Comparison of ENCODE assay signal across 24 cellular contexts in genomic region chr15:74413350-74414080, GRCh38. TPM values are rescaled to one million over a fixed set of nuclear protein-coding genes. Genes with fewer than 3 reads are reported as not detected.
DNase-seq lines count a peak whose midpoint lies in the region; ATAC-seq and TF ChIP-seq lines count a peak whose summit lies in the region.
"Had no signal": no experiment of that assay in that cellular context is flagged by ENCODE, and none has a peak within 500 bp of the region (broad histone marks: within the 10 kb centered on the region; RNA-seq: fewer than 3 reads in every experiment).

No MANE protein-coding gene starts in this region.

- no peak overlapping the region for H2AFZ ChIP-seq in osteoblast (ENCODE audit: low read length)
- H2AFZ ChIP-seq: GM23248 had no signal

- no peak for DNase-seq in HFFc6
- DNase-seq in osteoblast (ENCODE audit: insufficient read length, low spot score, missing footprints): no peak
- no peak for DNase-seq in NCI-H345 treated with DMSO at 0.1 percent for 48 hours (lab: John Stamatoyannopoulos, UW; ENCODE audit: unreplicated experiment)
- DNase-seq in mesenteric fat pad (ENCODE audit: low spot score): no peak
- DNase-seq: activated CD4-positive, alpha-beta T cell treated with anti-CD3 and anti-CD28 coated beads, Interleukin-2, amount 50 U/mL, for 4 hours; activated T-cell treated with anti-CD3 and anti-CD28 coated beads, Interleukin-2, amount 50 U/mL, for 48 hours; brain microvascular endothelial cell; DMS153; GDM1; GM23248; heart right ventricle; left lung; MV-4-11; NCI-H187; NCI-H2227 treated with DMSO at 0.1 percent for 48 hours; NCI-H82; OCI-M1; SHP77 treated with DMSO at 0.1 percent for 48 hours had no signal

- no peaks in the 10 kb centered on the region for H3K9me3 ChIP-seq in BLaER1 treated with 17β-estradiol and CSF1 and Interleukin-3, amounts not matched to agents 10 nM and 100 nM (replicated peaks in 1 of 11)
- H3K9me3 ChIP-seq in osteoblast (ENCODE audit: low read depth, low read length): no peaks in the 10 kb centered on the region
- H3K9me3 ChIP-seq: heart right ventricle, left lung, thoracic aorta had no signal

- H4K20me1 ChIP-seq in BLaER1 treated with 17β-estradiol and CSF1 and Interleukin-3, amounts not matched to agents 10 nM and 100 nM: peaks cover 0 to 26% (median 0%) of the 10 kb centered on the region in 11 experiments; a peak in 9 of 22 replicates
- H4K20me1 ChIP-seq in osteoblast (ENCODE audit: insufficient read depth, low read length): peaks cover 24% of the 10 kb centered on the region

- H3K27ac ChIP-seq in BLaER1 treated with 17β-estradiol and CSF1 and Interleukin-3, amounts not matched to agents 10 nM and 100 nM: peak overlapping the region in 8 of 11 experiments; percentile 73 to 86 (median 76); a peak in 13 of 22 replicates
- H3K27ac ChIP-seq in angular gyrus (ENCODE audit: low read depth, low read length) (peak overlapping the region; percentile 87), osteoblast (ENCODE audit: low read depth, low read length) (peak overlapping the region; percentile 46)
- H3K27ac ChIP-seq: brain microvascular endothelial cell, GM23248, heart right ventricle, left lung, thoracic aorta had no signal

- H3K9me3 Mint-ChIP-seq in HFFc6: no peaks in the 10 kb centered on the region

- no peak overlapping the region for H3K9ac ChIP-seq in BLaER1 treated with 17β-estradiol and CSF1 and Interleukin-3, amounts not matched to agents 10 nM and 100 nM

- TF ChIP-seq CTCF in HFFc6 (IDR thresholded peaks at IDR 0.05) (no peak), osteoblast (IDR thresholded peaks at IDR 0.05; ENCODE audit: extremely low read depth, low read depth, low read length) (no peak)

- peaks cover 62% of the 10 kb centered on the region for H3K79me2 ChIP-seq in osteoblast (ENCODE audit: insufficient read depth, low read length)

- peak overlapping the region in 6 of 11 experiments; percentile 78 to 92 (median 83); a peak in 11 of 22 replicates for H3K4me2 ChIP-seq in BLaER1 treated with 17β-estradiol and CSF1 and Interleukin-3, amounts not matched to agents 10 nM and 100 nM
- H3K4me2 ChIP-seq in osteoblast (ENCODE audit: insufficient read depth, low read length): no peak overlapping the region

- H3K4me3 ChIP-seq in BLaER1 treated with 17β-estradiol and CSF1 and Interleukin-3, amounts not matched to agents 10 nM and 100 nM: no peak overlapping the region
- H3K4me3 ChIP-seq in osteoblast (ENCODE audit: insufficient read depth, low read length): no peak overlapping the region
- H3K4me3 ChIP-seq: GM23248, heart right ventricle, K562, left lung, thoracic aorta had no signal

- peaks cover 0 to 87% (median 4%) of the 10 kb centered on the region in 11 experiments; a peak in 10 of 22 replicates for H3K36me3 ChIP-seq in BLaER1 treated with 17β-estradiol and CSF1 and Interleukin-3, amounts not matched to agents 10 nM and 100 nM
- peaks cover 80% of the 10 kb centered on the region for H3K36me3 ChIP-seq in osteoblast (ENCODE audit: insufficient read depth, low read length)
- H3K36me3 ChIP-seq: thoracic aorta had no signal

- H3K27ac Mint-ChIP-seq in HFFc6: peak overlapping the region; percentile 80

- peaks cover 38% of the 10 kb centered on the region for H3K36me3 Mint-ChIP-seq in HFFc6 (ENCODE audit: low read depth)

- peaks cover 8% of the 10 kb centered on the region for H3K27me3 Mint-ChIP-seq in HFFc6 (ENCODE audit: insufficient read depth)

- peaks cover 34 to 78% (median 53%) of the 10 kb centered on the region in 10 experiments for H3K4me1 ChIP-seq in BLaER1 treated with 17β-estradiol and CSF1 and Interleukin-3, amounts not matched to agents 10 nM and 100 nM
- peaks cover 48% of the 10 kb centered on the region for H3K4me1 ChIP-seq in osteoblast (ENCODE audit: insufficient read depth, low read length)

- no peak overlapping the region for H3K4me3 Mint-ChIP-seq in HFFc6

- no peak for ATAC-seq in HG02884 (IDR thresholded peaks at IDR 0.05; ENCODE audit: unreplicated experiment)
- ATAC-seq: heart right ventricle, K562, left lung had no signal

- peaks cover 70% of the 10 kb centered on the region for H3K4me1 Mint-ChIP-seq in HFFc6 (ENCODE audit: low read depth)

- H3K27me3 ChIP-seq in BLaER1 treated with 17β-estradiol and CSF1 and Interleukin-3, amounts not matched to agents 10 nM and 100 nM: no peaks in the 10 kb centered on the region
- H3K27me3 ChIP-seq in osteoblast (ENCODE audit: insufficient read depth, low read length): no peaks in the 10 kb centered on the region
- H3K27me3 ChIP-seq: brain microvascular endothelial cell, heart right ventricle, left lung had no signal

RNA-seq across cellular contexts. Expression of gene SEMA7A, which starts 20.2 kb away (rescaled TPM):
- 100 to 1,000 TPM; 115 to 196 (median 129) TPM for total RNA-seq in HFFc6 (2021; fragmentation: NEBNext Ultra II Directional; extraction: Animal tissue kit (Norgen Biotek cat#: 25700))
- total RNA-seq in osteoblast: 30.4 and 36.2 TPM in 2 replicates
- 2.1 TPM for total RNA-seq in mesenteric fat pad

RNA-seq across cellular contexts. Expression of gene CYP11A1, which starts 46.1 kb away (rescaled TPM):
- under 1 TPM in 4 of 6 experiments, not detected in 2; 0.12 to 0.17 (median 0.14) TPM for total RNA-seq in HFFc6 (2021; fragmentation: NEBNext Ultra II Directional; extraction: Animal tissue kit (Norgen Biotek cat#: 25700))
- total RNA-seq in osteoblast (1.4 and 2.1 TPM in 2 replicates), mesenteric fat pad (1.9 TPM)
- total RNA-seq: T-helper 1 cell treated with Interleukin-12 subunit alpha and Interleukin-12 subunit beta and Interleukin-4 antibody, amounts not matched to agents 30 ng/mL and 1 ng/mL, for 36 hours; thoracic aorta had no signal

RNA-seq across cellular contexts. Expression of gene UBL7, which starts 47.4 kb away (rescaled TPM):
- total RNA-seq in HFFc6 (2021; fragmentation: NEBNext Ultra II Directional; extraction: Animal tissue kit (Norgen Biotek cat#: 25700)): 10 to 100 TPM; 50.9 to 68.0 (median 60.1) TPM
- total RNA-seq in osteoblast (39.8 and 41.3 TPM in 2 replicates), mesenteric fat pad (32.4 TPM)

Comparison
In these comparisons a context has a peak if more than half of its experiments do, and no peak if none do; other contexts are left out.
1. RNA of gene SEMA7A, which starts 20.2 kb away (total RNA-seq): 115 to 196 TPM in HFFc6 and 30.4 to 36.2 TPM in osteoblast; 2.1 TPM in mesenteric fat pad (single experiment); every median in the first group is over 10 times any median in the second.
2. Peak in every context shown above with its lines, with median percentiles within 50 percentile points of each other: H3K27ac ChIP-seq.